Comparison of ENCODE assay signal across 1 cellular context in the genomic region with DNA sequence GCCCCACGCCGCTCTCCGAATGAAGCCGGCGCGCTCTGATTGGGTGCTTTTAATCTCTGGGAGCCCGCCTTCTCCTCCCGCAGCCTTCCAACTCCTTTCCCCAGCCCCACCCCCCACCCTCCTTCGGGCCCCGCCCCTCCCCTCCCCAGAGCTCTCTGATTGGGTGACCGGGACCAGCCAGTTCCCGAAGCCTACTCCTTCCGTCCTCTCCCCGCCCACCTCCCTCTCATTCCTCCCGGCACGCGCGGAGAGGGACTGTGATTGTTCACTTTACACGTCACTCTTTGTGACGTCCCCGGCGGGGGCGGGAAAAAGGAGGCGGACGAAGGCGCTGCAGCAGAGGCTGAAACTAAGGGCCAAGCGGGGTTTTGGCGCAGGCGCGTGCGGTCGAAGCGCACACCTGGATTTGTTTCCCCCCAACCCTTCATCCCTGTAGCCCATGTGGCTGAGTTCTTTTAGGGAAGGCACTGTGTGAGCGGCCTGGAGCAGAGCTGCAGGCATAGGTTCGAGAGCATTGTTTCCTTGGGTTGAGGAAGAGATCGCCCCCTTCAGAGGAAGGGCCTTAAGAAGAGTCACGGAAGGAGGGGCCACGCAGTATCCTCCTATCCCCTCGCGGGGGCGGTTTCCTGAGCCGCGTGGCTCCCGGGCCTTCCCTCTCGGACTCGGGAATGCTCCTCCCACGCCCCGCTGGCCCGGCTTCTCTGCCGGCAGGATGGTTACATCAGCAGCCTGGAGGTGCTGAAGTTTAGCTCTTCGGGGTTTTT.
TF ChIP-seq lines count a peak whose summit lies in the region.

MEX3C (minus strand) TSS at position 21 of the 764 bp plus-strand sequence. CDS start 361 bp downstream, outside the sequence.

TF ChIP-seq in K562, 482 proteins besides CTCF, POLR2A, EP300 and RAD21 (continued from another document and continues in another):
- TF ChIP-seq, protein P1, sequence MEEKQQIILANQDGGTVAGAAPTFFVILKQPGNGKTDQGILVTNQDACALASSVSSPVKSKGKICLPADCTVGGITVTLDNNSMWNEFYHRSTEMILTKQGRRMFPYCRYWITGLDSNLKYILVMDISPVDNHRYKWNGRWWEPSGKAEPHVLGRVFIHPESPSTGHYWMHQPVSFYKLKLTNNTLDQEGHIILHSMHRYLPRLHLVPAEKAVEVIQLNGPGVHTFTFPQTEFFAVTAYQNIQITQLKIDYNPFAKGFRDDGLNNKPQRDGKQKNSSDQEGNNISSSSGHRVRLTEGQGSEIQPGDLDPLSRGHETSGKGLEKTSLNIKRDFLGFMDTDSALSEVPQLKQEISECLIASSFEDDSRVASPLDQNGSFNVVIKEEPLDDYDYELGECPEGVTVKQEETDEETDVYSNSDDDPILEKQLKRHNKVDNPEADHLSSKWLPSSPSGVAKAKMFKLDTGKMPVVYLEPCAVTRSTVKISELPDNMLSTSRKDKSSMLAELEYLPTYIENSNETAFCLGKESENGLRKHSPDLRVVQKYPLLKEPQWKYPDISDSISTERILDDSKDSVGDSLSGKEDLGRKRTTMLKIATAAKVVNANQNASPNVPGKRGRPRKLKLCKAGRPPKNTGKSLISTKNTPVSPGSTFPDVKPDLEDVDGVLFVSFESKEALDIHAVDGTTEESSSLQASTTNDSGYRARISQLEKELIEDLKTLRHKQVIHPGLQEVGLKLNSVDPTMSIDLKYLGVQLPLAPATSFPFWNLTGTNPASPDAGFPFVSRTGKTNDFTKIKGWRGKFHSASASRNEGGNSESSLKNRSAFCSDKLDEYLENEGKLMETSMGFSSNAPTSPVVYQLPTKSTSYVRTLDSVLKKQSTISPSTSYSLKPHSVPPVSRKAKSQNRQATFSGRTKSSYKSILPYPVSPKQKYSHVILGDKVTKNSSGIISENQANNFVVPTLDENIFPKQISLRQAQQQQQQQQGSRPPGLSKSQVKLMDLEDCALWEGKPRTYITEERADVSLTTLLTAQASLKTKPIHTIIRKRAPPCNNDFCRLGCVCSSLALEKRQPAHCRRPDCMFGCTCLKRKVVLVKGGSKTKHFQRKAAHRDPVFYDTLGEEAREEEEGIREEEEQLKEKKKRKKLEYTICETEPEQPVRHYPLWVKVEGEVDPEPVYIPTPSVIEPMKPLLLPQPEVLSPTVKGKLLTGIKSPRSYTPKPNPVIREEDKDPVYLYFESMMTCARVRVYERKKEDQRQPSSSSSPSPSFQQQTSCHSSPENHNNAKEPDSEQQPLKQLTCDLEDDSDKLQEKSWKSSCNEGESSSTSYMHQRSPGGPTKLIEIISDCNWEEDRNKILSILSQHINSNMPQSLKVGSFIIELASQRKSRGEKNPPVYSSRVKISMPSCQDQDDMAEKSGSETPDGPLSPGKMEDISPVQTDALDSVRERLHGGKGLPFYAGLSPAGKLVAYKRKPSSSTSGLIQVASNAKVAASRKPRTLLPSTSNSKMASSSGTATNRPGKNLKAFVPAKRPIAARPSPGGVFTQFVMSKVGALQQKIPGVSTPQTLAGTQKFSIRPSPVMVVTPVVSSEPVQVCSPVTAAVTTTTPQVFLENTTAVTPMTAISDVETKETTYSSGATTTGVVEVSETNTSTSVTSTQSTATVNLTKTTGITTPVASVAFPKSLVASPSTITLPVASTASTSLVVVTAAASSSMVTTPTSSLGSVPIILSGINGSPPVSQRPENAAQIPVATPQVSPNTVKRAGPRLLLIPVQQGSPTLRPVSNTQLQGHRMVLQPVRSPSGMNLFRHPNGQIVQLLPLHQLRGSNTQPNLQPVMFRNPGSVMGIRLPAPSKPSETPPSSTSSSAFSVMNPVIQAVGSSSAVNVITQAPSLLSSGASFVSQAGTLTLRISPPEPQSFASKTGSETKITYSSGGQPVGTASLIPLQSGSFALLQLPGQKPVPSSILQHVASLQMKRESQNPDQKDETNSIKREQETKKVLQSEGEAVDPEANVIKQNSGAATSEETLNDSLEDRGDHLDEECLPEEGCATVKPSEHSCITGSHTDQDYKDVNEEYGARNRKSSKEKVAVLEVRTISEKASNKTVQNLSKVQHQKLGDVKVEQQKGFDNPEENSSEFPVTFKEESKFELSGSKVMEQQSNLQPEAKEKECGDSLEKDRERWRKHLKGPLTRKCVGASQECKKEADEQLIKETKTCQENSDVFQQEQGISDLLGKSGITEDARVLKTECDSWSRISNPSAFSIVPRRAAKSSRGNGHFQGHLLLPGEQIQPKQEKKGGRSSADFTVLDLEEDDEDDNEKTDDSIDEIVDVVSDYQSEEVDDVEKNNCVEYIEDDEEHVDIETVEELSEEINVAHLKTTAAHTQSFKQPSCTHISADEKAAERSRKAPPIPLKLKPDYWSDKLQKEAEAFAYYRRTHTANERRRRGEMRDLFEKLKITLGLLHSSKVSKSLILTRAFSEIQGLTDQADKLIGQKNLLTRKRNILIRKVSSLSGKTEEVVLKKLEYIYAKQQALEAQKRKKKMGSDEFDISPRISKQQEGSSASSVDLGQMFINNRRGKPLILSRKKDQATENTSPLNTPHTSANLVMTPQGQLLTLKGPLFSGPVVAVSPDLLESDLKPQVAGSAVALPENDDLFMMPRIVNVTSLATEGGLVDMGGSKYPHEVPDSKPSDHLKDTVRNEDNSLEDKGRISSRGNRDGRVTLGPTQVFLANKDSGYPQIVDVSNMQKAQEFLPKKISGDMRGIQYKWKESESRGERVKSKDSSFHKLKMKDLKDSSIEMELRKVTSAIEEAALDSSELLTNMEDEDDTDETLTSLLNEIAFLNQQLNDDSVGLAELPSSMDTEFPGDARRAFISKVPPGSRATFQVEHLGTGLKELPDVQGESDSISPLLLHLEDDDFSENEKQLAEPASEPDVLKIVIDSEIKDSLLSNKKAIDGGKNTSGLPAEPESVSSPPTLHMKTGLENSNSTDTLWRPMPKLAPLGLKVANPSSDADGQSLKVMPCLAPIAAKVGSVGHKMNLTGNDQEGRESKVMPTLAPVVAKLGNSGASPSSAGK (IDR thresholded peaks at IDR 0.05), result peak; percentile 93
- TF ChIP-seq, protein P2, sequence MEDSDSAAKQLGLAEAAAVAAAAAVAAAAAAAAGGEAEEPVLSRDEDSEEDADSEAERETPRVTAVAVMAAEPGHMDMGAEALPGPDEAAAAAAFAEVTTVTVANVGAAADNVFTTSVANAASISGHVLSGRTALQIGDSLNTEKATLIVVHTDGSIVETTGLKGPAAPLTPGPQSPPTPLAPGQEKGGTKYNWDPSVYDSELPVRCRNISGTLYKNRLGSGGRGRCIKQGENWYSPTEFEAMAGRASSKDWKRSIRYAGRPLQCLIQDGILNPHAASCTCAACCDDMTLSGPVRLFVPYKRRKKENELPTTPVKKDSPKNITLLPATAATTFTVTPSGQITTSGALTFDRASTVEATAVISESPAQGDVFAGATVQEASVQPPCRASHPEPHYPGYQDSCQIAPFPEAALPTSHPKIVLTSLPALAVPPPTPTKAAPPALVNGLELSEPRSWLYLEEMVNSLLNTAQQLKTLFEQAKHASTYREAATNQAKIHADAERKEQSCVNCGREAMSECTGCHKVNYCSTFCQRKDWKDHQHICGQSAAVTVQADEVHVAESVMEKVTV (CRISPR knock-in tag; IDR thresholded peaks at IDR 0.05), result no peak
- no peak for TF ChIP-seq BDP1 (IDR thresholded peaks at IDR 0.05; ENCODE audit: insufficient read depth, insufficient read length)
- no peak for TF ChIP-seq ZNF609 (CRISPR knock-in tag; IDR thresholded peaks at IDR 0.05; ENCODE audit: borderline replicate concordance)
- peak; percentile 51; the same call in 1 of the 2 replicates for TF ChIP-seq ZNF263 (CRISPR knock-in tag; IDR thresholded peaks at IDR 0.05; ENCODE audit: borderline replicate concordance)
- no peak for TF ChIP-seq SAFB2 (IDR thresholded peaks at IDR 0.05; ENCODE audit: borderline replicate concordance, low read depth, low read length, severe bottlenecking)
- TF ChIP-seq, protein P3, sequence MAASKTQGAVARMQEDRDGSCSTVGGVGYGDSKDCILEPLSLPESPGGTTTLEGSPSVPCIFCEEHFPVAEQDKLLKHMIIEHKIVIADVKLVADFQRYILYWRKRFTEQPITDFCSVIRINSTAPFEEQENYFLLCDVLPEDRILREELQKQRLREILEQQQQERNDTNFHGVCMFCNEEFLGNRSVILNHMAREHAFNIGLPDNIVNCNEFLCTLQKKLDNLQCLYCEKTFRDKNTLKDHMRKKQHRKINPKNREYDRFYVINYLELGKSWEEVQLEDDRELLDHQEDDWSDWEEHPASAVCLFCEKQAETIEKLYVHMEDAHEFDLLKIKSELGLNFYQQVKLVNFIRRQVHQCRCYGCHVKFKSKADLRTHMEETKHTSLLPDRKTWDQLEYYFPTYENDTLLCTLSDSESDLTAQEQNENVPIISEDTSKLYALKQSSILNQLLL (CRISPR knock-in tag; IDR thresholded peaks at IDR 0.05; ENCODE audit: borderline replicate concordance), result no peak
- TF ChIP-seq CBX5 (IDR thresholded peaks at IDR 0.05; ENCODE audit: borderline replicate concordance, low read depth), result no peak
- TF ChIP-seq CBX2 (IDR thresholded peaks at IDR 0.05; ENCODE audit: insufficient read depth, low read length, poor library complexity, severe bottlenecking), result no peak
- TF ChIP-seq RBM39 (optimal IDR thresholded peaks at IDR 0.05; ENCODE audit: low read depth, low read length), result no peak
- peak; percentile 73 for TF ChIP-seq PHF8 (IDR thresholded peaks at IDR 0.05; ENCODE audit: borderline replicate concordance, low read length)
- peak; percentile 89 to 91 for TF ChIP-seq NRF1 (conservative IDR thresholded peaks at IDR 0.05 in 1 of 2, IDR thresholded peaks at IDR 0.05 in 1 of 2)
- TF ChIP-seq NR2C2 (CRISPR knock-in tag; IDR thresholded peaks at IDR 0.05), result no peak
- TF ChIP-seq NR2C2 (tag; IDR thresholded peaks at IDR 0.05), result no peak; the same call in 1 of the 2 replicates
- TF ChIP-seq, protein P4, sequence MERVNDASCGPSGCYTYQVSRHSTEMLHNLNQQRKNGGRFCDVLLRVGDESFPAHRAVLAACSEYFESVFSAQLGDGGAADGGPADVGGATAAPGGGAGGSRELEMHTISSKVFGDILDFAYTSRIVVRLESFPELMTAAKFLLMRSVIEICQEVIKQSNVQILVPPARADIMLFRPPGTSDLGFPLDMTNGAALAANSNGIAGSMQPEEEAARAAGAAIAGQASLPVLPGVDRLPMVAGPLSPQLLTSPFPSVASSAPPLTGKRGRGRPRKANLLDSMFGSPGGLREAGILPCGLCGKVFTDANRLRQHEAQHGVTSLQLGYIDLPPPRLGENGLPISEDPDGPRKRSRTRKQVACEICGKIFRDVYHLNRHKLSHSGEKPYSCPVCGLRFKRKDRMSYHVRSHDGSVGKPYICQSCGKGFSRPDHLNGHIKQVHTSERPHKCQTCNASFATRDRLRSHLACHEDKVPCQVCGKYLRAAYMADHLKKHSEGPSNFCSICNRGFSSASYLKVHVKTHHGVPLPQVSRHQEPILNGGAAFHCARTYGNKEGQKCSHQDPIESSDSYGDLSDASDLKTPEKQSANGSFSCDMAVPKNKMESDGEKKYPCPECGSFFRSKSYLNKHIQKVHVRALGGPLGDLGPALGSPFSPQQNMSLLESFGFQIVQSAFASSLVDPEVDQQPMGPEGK (CRISPR knock-in tag; IDR thresholded peaks at IDR 0.05; ENCODE audit: borderline replicate concordance), result no peak
- TF ChIP-seq E4F1 (CRISPR knock-in tag; IDR thresholded peaks at IDR 0.05; ENCODE audit: borderline replicate concordance), result no peak
- TF ChIP-seq ZC3H4 (CRISPR knock-in tag; IDR thresholded peaks at IDR 0.05; ENCODE audit: borderline replicate concordance), result no peak
- no peak for TF ChIP-seq ZNF347 (CRISPR knock-in tag; IDR thresholded peaks at IDR 0.05; ENCODE audit: low read depth)
- TF ChIP-seq BRF1 (IDR thresholded peaks at IDR 0.05; ENCODE audit: borderline replicate concordance, extremely low read depth, insufficient read length), result no peak
- no peak for TF ChIP-seq ZNF511 (CRISPR knock-in tag; IDR thresholded peaks at IDR 0.05)
- no peak for TF ChIP-seq FOXP1 (CRISPR knock-in tag; IDR thresholded peaks at IDR 0.05)
- TF ChIP-seq GABPB2 (CRISPR knock-in tag; conservative IDR thresholded peaks at IDR 0.05), result no peak
- TF ChIP-seq GTF2F1 (IDR thresholded peaks at IDR 0.05; ENCODE audit: low read depth, low read length), result no peak
